ENCODE assay signal across 12 cellular contexts in the genomic region with DNA sequence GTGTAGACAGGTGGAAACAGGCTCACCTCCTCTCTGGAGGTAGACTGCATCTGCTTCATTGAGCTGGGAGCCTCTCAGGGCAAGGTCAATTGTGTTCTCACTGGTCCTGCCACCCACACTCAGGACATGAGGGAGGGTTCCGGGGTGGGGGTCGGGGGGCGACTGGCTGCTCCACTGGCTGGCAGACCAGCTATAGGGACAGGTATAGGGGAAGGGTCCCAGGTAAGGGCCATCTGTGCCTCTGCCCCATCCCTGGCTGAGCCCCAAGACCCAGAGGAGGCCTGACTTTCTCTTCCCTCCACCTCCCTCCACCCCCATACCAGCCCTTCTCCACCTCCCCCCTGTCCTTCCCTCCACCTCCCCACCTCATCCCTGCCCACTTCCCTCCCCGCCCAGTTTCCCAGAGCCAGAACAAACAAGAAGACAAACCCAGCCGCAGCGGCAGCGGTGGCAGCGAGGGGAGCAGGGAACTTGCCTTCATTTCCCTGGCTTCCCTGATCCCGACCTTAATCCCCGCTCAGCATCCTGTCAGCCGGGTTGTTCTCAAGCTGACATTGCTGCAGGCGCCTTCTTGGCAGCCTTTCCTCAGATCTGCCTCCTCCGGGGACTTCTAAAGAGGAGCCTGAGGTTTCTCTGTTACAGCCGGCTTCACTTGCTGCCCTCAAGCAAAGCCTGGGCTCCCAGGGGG. TPM values are rescaled to one million over a fixed set of nuclear protein-coding genes. Genes with fewer than 3 reads are reported as not detected.
A peak's percentile ranks its signal among the peaks of the same experiment; 100 is the strongest.
DNase-seq lines count a peak whose midpoint lies in the region; ATAC-seq, FAIRE-seq and TF ChIP-seq lines count a peak whose summit lies in the region.
"Had no signal": no experiment of that assay in that cellular context is flagged by ENCODE, and none has a peak within 500 bp of the region (broad histone marks: within the 10 kb centered on the region; RNA-seq: fewer than 3 reads in every experiment).

No MANE protein-coding gene starts in this region.

- no peaks in the 10 kb centered on the region for H3K9me3 ChIP-seq in right cardiac atrium (ENCODE audit: control insufficient read depth, low read length)
- H3K9me3 ChIP-seq in heart left ventricle, result no peaks in the 10 kb centered on the region
- no peaks in the 10 kb centered on the region for H3K9me3 ChIP-seq in GM12878 (replicated peaks; ENCODE audit: control insufficient read depth, insufficient read depth, low read length)
- H3K9me3 ChIP-seq: BE2C, SJSA1 had no signal

- H3K36me3 ChIP-seq in heart left ventricle (no peaks in the 10 kb centered on the region), GM12878 (ENCODE audit: control insufficient read depth in 2 of 2, insufficient read depth in 2 of 2, low read length in 1 of 2) (no peaks in the 10 kb centered on the region)
- H3K36me3 ChIP-seq: BE2C, SJSA1 had no signal

- peak; percentile 26 to 65 (median 57) for DNase-seq in right cardiac atrium
- DNase-seq in heart left ventricle, result no peak
- DNase-seq in GM12878 (ENCODE audit: low read depth, low spot score), result no peak
- peak; percentile 6 to 58 for DNase-seq in lung microvascular endothelial cell (ENCODE audit: low read depth in 2 of 2)
- DNase-seq in NCI-H2029 treated with DMSO at 0.1 percent for 48 hours (lab: John Stamatoyannopoulos, UW), result no peak
- no peak for DNase-seq in anterior cingulate cortex (lab: John Stamatoyannopoulos, UW)
- DNase-seq: activated CD8-positive, alpha-beta memory T cell treated with anti-CD3 and anti-CD28 coated beads, Interleukin-2, amount 50 U/mL, for 4 hours; BE2C; NCI-H1105 treated with DMSO at 0.1 percent for 48 hours had no signal

- H3K27me3 ChIP-seq in right cardiac atrium (ENCODE audit: control insufficient read depth, insufficient read depth), result no peaks in the 10 kb centered on the region
- peaks cover 3 to 30% (median 6%) of the 10 kb centered on the region in 9 donors for H3K27me3 ChIP-seq in heart left ventricle
- H3K27me3 ChIP-seq in GM12878 (replicated peaks in 1 of 2; ENCODE audit: control insufficient read depth in 2 of 2, insufficient read depth in 2 of 2, low read length in 1 of 2), result 0 out of 4 replicates have a peak, but pooled peaks cover 0 to 2% of the 10 kb centered on the region in 2 experiments
- H3K27me3 ChIP-seq: BE2C, SJSA1 had no signal

- RAD21 ChIA-PET in GM12878 (lab: Charles Lee; ENCODE audit: unreplicated experiment), result interaction anchor here (0.6 to 2.7 kb wide), 3 partner anchors 12 to 195 kb away, joined by 3 to 10 read pairs (median 4); no protein-coding TSS in a partner anchor

- TF ChIP-seq CTCF in heart left ventricle (IDR thresholded peaks at IDR 0.05) (no peak), GM12878 (IDR thresholded peaks at IDR 0.05 in 2 of 3, conservative IDR thresholded peaks at IDR 0.05 in 1 of 3; ENCODE audit: control insufficient read depth in 2 of 3, extremely low read depth in 1 of 3, insufficient read depth in 1 of 3, low read depth in 3 of 3, low read length in 3 of 3) (no peak)

- ATAC-seq in right cardiac atrium (peak; percentile 25 to 44), heart left ventricle (no peak), GM12878 (no peak), HG03025 (IDR thresholded peaks at IDR 0.05; ENCODE audit: low FRiP score, unreplicated experiment) (no peak), GM19395 (IDR thresholded peaks at IDR 0.05; ENCODE audit: unreplicated experiment) (no peak)

- SMC1A ChIA-PET in GM12878 (lab: Charles Lee; ENCODE audit: uncharacterized antibody, unreplicated experiment), result interaction anchor here (1.0 to 3.1 kb wide), 11 partner anchors 10 to 100 kb away, joined by 3 to 13 read pairs (median 6); no protein-coding TSS in a partner anchor

- no peak for TF ChIP-seq EP300 in GM12878 (IDR thresholded peaks at IDR 0.05; ENCODE audit: borderline replicate concordance in 1 of 2, control insufficient read depth in 1 of 2, low read depth in 2 of 2, low read length in 2 of 2)

- no peak overlapping the region for H3K9ac ChIP-seq in GM12878 (ENCODE audit: control insufficient read depth, insufficient read depth, low read length)

- no peaks in the 10 kb centered on the region for H4K20me1 ChIP-seq in GM12878 (ENCODE audit: control insufficient read depth, insufficient read depth)

- H3K4me3 ChIP-seq in right cardiac atrium (ENCODE audit: low read length) (no peak overlapping the region), heart left ventricle (no peak overlapping the region), GM12878 (no peak overlapping the region)
- H3K4me3 ChIP-seq: SJSA1 had no signal

- TF ChIP-seq POLR2A in heart left ventricle (IDR thresholded peaks at IDR 0.05) (no peak), GM12878 (IDR thresholded peaks at IDR 0.05; ENCODE audit: low read depth, low read length) (no peak)

- no TSS peak for BruUV-seq in GM12878 (replicated peaks; lab: Mats Ljungman, UMichigan)

- no peaks in the 10 kb centered on the region for H3K4me1 ChIP-seq in right cardiac atrium (ENCODE audit: control insufficient read depth, insufficient read depth, low read length)
- H3K4me1 ChIP-seq in heart left ventricle, result peaks cover 0 to 23% (median 6%) of the 10 kb centered on the region in 12 donors
- H3K4me1 ChIP-seq in GM12878 (ENCODE audit: control insufficient read depth, insufficient read depth, low read length), result peaks cover 22% of the 10 kb centered on the region

- WGBS in right cardiac atrium, result 36% methylated on average over 14 of the region's 14 CpGs
- 30 to 53% (median 44%) methylated on average over 12 to 14 of the region's 14 CpGs for WGBS in heart left ventricle, 4 donors
- WGBS in GM12878 (ENCODE audit: insufficient coverage, insufficient replicate concordance, low lambda C conversion rate, missing lambda C conversion rate), result 34% methylated on average over 13 of the region's 14 CpGs

- in situ Hi-C loops in GM12878 (cut with MboI), result no loop called here

- H2AFZ ChIP-seq in GM12878 (ENCODE audit: control insufficient read depth, low read depth, low read length), result no peak overlapping the region

- CTCF ChIA-PET in GM12878 (lab: Yijun Ruan, JAX), result interaction anchor here (0.8 to 2.2 kb wide), 4 partner anchors 23 to 194 kb away, joined by 3 to 8 read pairs (median 3); no protein-coding TSS in a partner anchor

- H3K4me2 ChIP-seq in GM12878 (ENCODE audit: control insufficient read depth, insufficient read depth), result 0 out of 2 replicates have a peak overlapping the region, but pooled peaks have one; percentile 30

- FAIRE-seq in GM12878 (lab: Jason Lieb, UNC), result no peak

- no peak for TF ChIP-seq RAD21 in GM12878 (IDR thresholded peaks at IDR 0.05; ENCODE audit: insufficient read depth, low read depth, low read length)

- H3K27ac ChIP-seq in right cardiac atrium (ENCODE audit: low read length), result no peak overlapping the region
- H3K27ac ChIP-seq in heart left ventricle, result no peak overlapping the region
- H3K27ac ChIP-seq in GM12878 (ENCODE audit: control insufficient read depth, insufficient read depth), result no peak overlapping the region
- H3K27ac ChIP-seq: SJSA1 had no signal

- POLR2A ChIA-PET in GM12878 (lab: Charles Lee), result interaction anchor here (1.1 to 2.0 kb wide), 2 partner anchors 13 to 60 kb away, joined by 3 to 13 read pairs; no protein-coding TSS in a partner anchor

- intact Hi-C loops in right cardiac atrium (cut with DNase I), result no loop called here
- intact Hi-C loops in heart left ventricle (cut with DNase I), result no loop called here
- intact Hi-C loops in GM12878 (cut with micrococcal nuclease; ENCODE audit: unreplicated experiment), result no loop called here

- H3K79me2 ChIP-seq in GM12878 (ENCODE audit: control insufficient read depth, insufficient read depth, low read length), result no peaks in the 10 kb centered on the region

TF ChIP-seq in GM12878, 131 proteins besides CTCF, POLR2A, EP300 and RAD21 (continues in another document):
- TF ChIP-seq HDGF (IDR thresholded peaks at IDR 0.05), result 0 out of 2 replicates have a peak, but pooled peaks have one; percentile 24
- TF ChIP-seq ZNF384 (IDR thresholded peaks at IDR 0.05; ENCODE audit: borderline replicate concordance, low read depth, low read length), result no peak
- TF ChIP-seq MEF2B (IDR thresholded peaks at IDR 0.05; ENCODE audit: partially characterized antibody, poor library complexity, severe bottlenecking), result peak; percentile 87
- no peak for TF ChIP-seq HDAC6 (IDR thresholded peaks at IDR 0.05; ENCODE audit: unreplicated experiment)
- no peak for TF ChIP-seq BMI1 (IDR thresholded peaks at IDR 0.05; ENCODE audit: borderline replicate concordance)
- TF ChIP-seq, protein P1, sequence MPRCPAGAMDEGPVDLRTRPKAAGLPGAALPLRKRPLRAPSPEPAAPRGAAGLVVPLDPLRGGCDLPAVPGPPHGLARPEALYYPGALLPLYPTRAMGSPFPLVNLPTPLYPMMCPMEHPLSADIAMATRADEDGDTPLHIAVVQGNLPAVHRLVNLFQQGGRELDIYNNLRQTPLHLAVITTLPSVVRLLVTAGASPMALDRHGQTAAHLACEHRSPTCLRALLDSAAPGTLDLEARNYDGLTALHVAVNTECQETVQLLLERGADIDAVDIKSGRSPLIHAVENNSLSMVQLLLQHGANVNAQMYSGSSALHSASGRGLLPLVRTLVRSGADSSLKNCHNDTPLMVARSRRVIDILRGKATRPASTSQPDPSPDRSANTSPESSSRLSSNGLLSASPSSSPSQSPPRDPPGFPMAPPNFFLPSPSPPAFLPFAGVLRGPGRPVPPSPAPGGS (IDR thresholded peaks at IDR 0.05; ENCODE audit: borderline replicate concordance, insufficient read depth, low read depth, low read length, poor library complexity, severe bottlenecking), result no peak

RNA-seq across cellular contexts. Expression of a gene that starts 18.3 kb away (rescaled TPM):
- total RNA-seq in right cardiac atrium (10 to 100 TPM; 21.7 to 22.5 (median 22.1) TPM), heart left ventricle (10 to 100 TPM; 11.3 to 22.5 (median 16.0) TPM), GM12878 (2014; rRNA removed) (3.4 and 5.1 TPM in 2 replicates), GM12878 (2014; rRNA removed; fragmentation: Illumina TruSeq; extraction: Trizol) (1.8 and 2.3 TPM in 2 replicates), GM12878 (2021) (41.6 and 46.1 TPM in 2 replicates), lung microvascular endothelial cell (3.3 and 4.6 TPM in 2 replicates)
- polyA plus RNA-seq in right cardiac atrium (15.3 TPM), heart left ventricle (10 to 100 TPM; 10.9 to 17.9 TPM), GM12878 (2011; rRNA removed) (0.73 and 2.3 TPM in 2 replicates), GM12878 (2014; fragmentation: Illumina TruSeq; extraction: Trizol) (1.9 and 6.3 TPM in 2 replicates), GM12878 (2014; fragmentation: Nextera tagmentation; extraction: Ambion mirVana) (under 1 TPM; 0.31 to 0.40 TPM), GM12878 (2014; rRNA removed) (12.0 and 16.6 TPM in 2 replicates), GM12878 (2016; fragmentation: Nextera tagmentation; extraction: Ambion mirVana) (1 to 10 TPM; 2.1 to 2.3 TPM)
- total RNA-seq in GM12878 (2013; cell fraction: nucleolus; rRNA removed), result 18.2 and 18.6 TPM in 2 replicates
- 4.1 TPM for polyA plus RNA-seq in GM12878 (2011; ENCODE audit: low read depth)
- 4.1 and 4.7 TPM in 2 replicates for polyA plus RNA-seq in GM12878 (2011; cell fraction: cytosol; rRNA removed)
- 18.4 and 27.1 TPM in 2 replicates for polyA plus RNA-seq in GM12878 (2011; cell fraction: nucleus; rRNA removed)
- 18.6 and 19.7 TPM in 2 replicates for polyA plus RNA-seq in GM12878 (2012)
- polyA minus RNA-seq in GM12878 (2011; rRNA and poly(A)+ RNA removed), result 3.1 and 7.7 TPM in 2 replicates
- polyA minus RNA-seq in GM12878 (2011; cell fraction: cytosol; rRNA and poly(A)+ RNA removed), result 12.6 and 13.3 TPM in 2 replicates
- polyA minus RNA-seq in GM12878 (2011; cell fraction: nucleus; rRNA and poly(A)+ RNA removed), result 4.7 and 9.2 TPM in 2 replicates

Comparison
In these comparisons a context has a peak if more than half of its experiments do, and no peak if none do; other contexts are left out.
1. ATAC-seq: peak in right cardiac atrium (2 of 2); none in heart left ventricle (0 of 4), GM12878 (single experiment), HG03025 (single experiment) and GM19395 (single experiment).
2. DNase-seq: peak in right cardiac atrium (3 of 3) and lung microvascular endothelial cell (2 of 2); none in heart left ventricle (0 of 5), GM12878 (single experiment), NCI-H2029 treated with DMSO at 0.1 percent for 48 hours (single experiment) and anterior cingulate cortex (0 of 58).